In the genomic region with DNA sequence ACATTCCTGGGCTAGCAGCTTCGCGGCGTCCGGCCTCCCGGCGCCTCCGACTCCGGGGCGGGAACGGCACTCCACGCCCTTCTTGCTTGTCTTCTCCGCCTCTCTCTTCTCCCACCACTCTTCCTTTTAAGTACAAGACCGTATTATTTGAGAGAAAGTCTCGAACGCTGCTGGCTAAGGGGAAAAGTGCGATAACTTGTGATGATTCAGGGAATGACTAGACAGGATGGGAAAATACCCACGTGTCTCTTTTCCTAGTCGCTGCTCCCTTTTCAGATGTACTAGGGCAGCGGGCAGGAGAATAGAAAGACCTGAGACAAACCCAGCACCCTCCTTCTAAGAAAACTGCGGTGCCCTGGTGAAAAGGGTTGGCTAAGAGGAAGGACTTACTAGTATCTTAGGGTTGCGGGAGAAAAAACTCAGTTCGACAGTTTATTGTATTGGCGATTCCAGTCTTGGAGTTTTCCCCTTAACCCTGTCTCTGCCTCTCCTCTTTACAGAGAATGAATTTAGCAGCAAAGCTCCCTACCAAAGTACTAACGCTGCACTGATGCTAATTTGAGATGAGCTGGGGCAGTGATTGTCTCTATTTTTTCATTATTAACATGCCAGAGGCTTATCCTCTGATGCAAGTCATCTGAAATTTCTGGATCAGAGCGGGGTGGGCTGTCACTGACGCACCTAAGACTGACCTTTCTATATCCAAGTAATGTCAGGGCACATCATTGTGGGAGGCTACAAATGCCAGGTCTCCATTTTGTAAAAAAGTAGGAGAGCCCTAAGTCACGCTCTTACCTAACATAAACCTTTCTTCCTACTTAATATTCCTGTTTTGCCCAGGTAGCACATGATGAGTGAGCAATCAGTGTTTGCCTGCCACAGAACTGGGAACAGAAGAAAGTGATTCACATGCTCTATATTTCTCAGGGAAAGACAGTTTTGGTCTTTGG, we compare ENCODE assay signal across 1 cellular context.
TF ChIP-seq lines count a peak whose summit lies in the region.

No MANE protein-coding gene starts in this region.

TF ChIP-seq in HepG2, 621 proteins besides CTCF, POLR2A, EP300 and RAD21 (continued from another document and continues in another):
- TF ChIP-seq, protein P1, sequence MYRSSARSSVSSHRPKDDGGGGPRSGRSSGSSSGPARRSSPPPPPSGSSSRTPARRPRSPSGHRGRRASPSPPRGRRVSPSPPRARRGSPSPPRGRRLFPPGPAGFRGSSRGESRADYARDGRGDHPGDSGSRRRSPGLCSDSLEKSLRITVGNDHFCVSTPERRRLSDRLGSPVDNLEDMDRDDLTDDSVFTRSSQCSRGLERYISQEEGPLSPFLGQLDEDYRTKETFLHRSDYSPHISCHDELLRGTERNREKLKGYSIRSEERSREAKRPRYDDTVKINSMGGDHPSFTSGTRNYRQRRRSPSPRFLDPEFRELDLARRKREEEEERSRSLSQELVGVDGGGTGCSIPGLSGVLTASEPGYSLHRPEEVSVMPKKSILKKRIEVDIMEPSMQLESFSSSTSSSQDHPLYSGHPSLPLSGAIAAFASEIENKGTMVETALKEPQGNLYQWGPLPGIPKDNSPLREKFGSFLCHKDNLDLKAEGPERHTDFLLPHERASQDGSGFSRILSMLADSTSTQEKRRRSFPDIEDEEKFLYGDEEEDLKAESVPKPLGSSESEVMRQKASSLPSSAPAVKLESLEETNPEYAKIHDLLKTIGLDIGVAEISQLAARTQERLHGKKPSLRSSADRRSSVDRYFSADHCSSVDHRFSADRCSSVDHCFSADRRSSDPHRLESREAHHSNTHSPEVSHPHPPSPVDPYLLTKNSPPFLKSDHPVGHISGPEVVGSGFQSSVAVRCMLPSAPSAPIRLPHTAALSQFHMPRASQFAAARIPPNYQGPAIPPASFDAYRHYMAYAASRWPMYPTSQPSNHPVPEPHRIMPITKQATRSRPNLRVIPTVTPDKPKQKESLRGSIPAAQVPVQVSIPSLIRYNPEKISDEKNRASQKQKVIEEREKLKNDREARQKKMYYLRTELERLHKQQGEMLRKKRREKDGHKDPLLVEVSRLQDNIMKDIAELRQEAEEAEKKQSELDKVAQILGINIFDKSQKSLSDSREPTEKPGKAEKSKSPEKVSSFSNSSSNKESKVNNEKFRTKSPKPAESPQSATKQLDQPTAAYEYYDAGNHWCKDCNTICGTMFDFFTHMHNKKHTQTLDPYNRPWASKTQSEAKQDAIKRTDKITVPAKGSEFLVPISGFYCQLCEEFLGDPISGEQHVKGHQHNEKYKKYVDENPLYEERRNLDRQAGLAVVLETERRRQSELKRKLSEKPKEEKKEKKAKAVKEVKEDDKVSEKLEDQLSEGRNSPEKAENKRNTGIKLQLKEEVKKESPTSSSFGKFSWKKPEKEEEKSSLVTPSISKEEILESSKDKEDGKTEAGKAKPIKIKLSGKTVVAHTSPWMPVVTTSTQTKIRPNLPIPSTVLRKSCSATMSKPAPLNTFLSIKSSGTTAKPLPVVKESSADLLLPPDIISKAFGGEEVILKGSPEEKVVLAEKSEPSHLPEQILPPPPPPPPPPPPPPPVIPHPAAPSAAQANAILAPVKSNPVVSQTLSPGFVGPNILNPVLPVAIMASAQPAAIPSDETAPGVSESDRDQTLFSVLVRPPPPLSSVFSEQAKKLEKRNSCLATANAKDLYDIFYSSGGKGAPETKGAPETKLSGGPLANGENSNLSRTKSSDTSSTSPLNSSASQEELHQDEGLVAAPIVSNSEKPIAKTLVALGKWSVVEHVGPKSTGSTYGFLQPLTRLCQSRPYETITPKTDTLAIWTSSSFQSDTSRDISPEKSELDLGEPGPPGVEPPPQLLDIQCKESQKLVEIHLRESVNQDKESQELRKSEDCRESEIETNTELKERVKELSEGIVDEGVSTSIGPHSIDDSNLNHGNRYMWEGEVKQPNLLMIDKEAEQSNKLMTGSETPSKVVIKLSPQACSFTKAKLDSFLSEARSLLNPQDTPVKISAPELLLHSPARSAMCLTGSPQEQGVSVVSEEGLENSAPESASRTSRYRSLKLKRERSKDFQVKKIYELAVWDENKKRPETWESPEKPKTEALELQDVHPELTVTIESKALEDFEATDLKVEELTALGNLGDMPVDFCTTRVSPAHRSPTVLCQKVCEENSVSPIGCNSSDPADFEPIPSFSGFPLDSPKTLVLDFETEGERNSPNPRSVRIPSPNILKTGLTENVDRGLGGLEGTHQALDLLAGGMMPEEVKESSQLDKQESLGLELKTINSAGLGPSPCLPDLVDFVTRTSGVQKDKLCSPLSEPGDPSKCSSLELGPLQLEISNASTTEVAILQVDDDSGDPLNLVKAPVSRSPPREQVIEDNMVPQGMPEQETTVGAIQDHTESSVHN (CRISPR knock-in tag; IDR thresholded peaks at IDR 0.05): no peak
- TF ChIP-seq ZNF3 (CRISPR knock-in tag; IDR thresholded peaks at IDR 0.05): no peak
- peak; percentile 16; the same call in 1 of the 2 replicates for TF ChIP-seq FOXJ3 (CRISPR knock-in tag; IDR thresholded peaks at IDR 0.05; ENCODE audit: borderline replicate concordance)
- TF ChIP-seq SAFB2 (CRISPR knock-in tag; IDR thresholded peaks at IDR 0.05; ENCODE audit: borderline replicate concordance, low read depth): no peak
- no peak for TF ChIP-seq CBX2 (IDR thresholded peaks at IDR 0.05; ENCODE audit: low read depth, low read length)
- TF ChIP-seq CBX2 (CRISPR knock-in tag; IDR thresholded peaks at IDR 0.05; ENCODE audit: low read depth): no peak
- TF ChIP-seq KDM6A (CRISPR knock-in tag; IDR thresholded peaks at IDR 0.05; ENCODE audit: low read depth): no peak
- no peak for TF ChIP-seq ZNF138 (CRISPR knock-in tag; IDR thresholded peaks at IDR 0.05; ENCODE audit: low read depth)
- TF ChIP-seq, protein P2, sequence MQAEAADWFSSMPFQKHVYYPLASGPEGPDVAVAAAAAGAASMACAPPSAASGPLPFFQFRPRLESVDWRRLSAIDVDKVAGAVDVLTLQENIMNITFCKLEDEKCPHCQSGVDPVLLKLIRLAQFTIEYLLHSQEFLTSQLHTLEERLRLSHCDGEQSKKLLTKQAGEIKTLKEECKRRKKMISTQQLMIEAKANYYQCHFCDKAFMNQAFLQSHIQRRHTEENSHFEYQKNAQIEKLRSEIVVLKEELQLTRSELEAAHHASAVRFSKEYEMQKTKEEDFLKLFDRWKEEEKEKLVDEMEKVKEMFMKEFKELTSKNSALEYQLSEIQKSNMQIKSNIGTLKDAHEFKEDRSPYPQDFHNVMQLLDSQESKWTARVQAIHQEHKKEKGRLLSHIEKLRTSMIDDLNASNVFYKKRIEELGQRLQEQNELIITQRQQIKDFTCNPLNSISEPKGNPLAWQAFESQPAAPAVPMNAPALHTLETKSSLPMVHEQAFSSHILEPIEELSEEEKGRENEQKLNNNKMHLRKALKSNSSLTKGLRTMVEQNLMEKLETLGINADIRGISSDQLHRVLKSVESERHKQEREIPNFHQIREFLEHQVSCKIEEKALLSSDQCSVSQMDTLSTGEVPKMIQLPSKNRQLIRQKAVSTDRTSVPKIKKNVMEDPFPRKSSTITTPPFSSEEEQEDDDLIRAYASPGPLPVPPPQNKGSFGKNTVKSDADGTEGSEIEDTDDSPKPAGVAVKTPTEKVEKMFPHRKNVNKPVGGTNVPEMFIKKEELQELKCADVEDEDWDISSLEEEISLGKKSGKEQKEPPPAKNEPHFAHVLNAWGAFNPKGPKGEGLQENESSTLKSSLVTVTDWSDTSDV (CRISPR knock-in tag; IDR thresholded peaks at IDR 0.05): no peak
- TF ChIP-seq ZFP82 (CRISPR knock-in tag; IDR thresholded peaks at IDR 0.05; ENCODE audit: borderline replicate concordance): 0 out of 2 replicates have a peak, but pooled peaks have one; percentile 53
- TF ChIP-seq, protein P3, sequence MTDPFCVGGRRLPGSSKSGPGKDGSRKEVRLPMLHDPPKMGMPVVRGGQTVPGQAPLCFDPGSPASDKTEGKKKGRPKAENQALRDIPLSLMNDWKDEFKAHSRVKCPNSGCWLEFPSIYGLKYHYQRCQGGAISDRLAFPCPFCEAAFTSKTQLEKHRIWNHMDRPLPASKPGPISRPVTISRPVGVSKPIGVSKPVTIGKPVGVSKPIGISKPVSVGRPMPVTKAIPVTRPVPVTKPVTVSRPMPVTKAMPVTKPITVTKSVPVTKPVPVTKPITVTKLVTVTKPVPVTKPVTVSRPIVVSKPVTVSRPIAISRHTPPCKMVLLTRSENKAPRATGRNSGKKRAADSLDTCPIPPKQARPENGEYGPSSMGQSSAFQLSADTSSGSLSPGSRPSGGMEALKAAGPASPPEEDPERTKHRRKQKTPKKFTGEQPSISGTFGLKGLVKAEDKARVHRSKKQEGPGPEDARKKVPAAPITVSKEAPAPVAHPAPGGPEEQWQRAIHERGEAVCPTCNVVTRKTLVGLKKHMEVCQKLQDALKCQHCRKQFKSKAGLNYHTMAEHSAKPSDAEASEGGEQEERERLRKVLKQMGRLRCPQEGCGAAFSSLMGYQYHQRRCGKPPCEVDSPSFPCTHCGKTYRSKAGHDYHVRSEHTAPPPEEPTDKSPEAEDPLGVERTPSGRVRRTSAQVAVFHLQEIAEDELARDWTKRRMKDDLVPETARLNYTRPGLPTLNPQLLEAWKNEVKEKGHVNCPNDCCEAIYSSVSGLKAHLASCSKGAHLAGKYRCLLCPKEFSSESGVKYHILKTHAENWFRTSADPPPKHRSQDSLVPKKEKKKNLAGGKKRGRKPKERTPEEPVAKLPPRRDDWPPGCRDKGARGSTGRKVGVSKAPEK (CRISPR knock-in tag; IDR thresholded peaks at IDR 0.05; ENCODE audit: borderline replicate concordance): no peak
- TF ChIP-seq, protein P4, sequence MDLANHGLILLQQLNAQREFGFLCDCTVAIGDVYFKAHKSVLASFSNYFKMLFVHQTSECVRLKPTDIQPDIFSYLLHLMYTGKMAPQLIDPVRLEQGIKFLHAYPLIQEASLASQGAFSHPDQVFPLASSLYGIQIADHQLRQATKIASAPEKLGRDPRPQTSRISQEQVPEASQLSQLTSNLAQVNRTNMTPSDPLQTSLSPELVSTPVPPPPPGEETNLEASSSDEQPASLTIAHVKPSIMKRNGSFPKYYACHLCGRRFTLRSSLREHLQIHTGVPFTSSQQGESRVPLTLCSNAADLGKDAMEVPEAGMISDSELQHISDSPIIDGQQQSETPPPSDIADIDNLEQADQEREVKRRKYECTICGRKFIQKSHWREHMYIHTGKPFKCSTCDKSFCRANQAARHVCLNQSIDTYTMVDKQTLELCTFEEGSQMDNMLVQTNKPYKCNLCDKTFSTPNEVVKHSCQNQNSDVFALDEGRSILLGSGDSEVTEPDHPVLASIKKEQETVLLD (CRISPR knock-in tag; IDR thresholded peaks at IDR 0.05; ENCODE audit: low read depth): no peak; the same call in 1 of the 2 replicates
- TF ChIP-seq, protein P5, sequence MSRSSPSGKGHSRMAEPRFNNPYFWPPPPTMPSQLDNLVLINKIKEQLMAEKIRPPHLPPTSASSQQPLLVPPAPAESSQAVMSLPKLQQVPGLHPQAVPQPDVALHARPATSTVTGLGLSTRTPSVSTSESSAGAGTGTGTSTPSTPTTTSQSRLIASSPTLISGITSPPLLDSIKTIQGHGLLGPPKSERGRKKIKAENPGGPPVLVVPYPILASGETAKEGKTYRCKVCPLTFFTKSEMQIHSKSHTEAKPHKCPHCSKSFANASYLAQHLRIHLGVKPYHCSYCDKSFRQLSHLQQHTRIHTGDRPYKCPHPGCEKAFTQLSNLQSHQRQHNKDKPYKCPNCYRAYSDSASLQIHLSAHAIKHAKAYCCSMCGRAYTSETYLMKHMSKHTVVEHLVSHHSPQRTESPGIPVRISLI (CRISPR knock-in tag; IDR thresholded peaks at IDR 0.05; ENCODE audit: borderline replicate concordance): 0 out of 2 replicates have a peak, but pooled peaks have one; percentile 9
- TF ChIP-seq, protein P6, sequence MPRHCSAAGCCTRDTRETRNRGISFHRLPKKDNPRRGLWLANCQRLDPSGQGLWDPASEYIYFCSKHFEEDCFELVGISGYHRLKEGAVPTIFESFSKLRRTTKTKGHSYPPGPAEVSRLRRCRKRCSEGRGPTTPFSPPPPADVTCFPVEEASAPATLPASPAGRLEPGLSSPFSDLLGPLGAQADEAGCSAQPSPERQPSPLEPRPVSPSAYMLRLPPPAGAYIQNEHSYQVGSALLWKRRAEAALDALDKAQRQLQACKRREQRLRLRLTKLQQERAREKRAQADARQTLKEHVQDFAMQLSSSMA (CRISPR knock-in tag; IDR thresholded peaks at IDR 0.05): no peak
- TF ChIP-seq BCL6 (CRISPR knock-in tag; IDR thresholded peaks at IDR 0.05): peak; percentile 37; the same call in 1 of the 2 replicates
- TF ChIP-seq, protein P7, sequence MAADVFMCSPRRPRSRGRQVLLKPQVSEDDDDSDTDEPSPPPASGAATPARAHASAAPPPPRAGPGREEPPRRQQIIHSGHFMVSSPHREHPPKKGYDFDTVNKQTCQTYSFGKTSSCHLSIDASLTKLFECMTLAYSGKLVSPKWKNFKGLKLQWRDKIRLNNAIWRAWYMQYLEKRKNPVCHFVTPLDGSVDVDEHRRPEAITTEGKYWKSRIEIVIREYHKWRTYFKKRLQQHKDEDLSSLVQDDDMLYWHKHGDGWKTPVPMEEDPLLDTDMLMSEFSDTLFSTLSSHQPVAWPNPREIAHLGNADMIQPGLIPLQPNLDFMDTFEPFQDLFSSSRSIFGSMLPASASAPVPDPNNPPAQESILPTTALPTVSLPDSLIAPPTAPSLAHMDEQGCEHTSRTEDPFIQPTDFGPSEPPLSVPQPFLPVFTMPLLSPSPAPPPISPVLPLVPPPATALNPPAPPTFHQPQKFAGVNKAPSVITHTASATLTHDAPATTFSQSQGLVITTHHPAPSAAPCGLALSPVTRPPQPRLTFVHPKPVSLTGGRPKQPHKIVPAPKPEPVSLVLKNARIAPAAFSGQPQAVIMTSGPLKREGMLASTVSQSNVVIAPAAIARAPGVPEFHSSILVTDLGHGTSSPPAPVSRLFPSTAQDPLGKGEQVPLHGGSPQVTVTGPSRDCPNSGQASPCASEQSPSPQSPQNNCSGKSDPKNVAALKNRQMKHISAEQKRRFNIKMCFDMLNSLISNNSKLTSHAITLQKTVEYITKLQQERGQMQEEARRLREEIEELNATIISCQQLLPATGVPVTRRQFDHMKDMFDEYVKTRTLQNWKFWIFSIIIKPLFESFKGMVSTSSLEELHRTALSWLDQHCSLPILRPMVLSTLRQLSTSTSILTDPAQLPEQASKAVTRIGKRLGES (CRISPR knock-in tag; IDR thresholded peaks at IDR 0.05; ENCODE audit: borderline replicate concordance): no peak
- TF ChIP-seq ZNF10 (CRISPR knock-in tag; IDR thresholded peaks at IDR 0.05; ENCODE audit: borderline replicate concordance, low read depth): no peak
- no peak for TF ChIP-seq ZNF607 (CRISPR knock-in tag; IDR thresholded peaks at IDR 0.05; ENCODE audit: borderline replicate concordance)
- no peak for TF ChIP-seq ETV5 (CRISPR knock-in tag; IDR thresholded peaks at IDR 0.05; ENCODE audit: borderline replicate concordance)
- no peak for TF ChIP-seq ZNF205 (CRISPR knock-in tag; IDR thresholded peaks at IDR 0.05)
- no peak for TF ChIP-seq ZNF772 (CRISPR knock-in tag; IDR thresholded peaks at IDR 0.05)
- TF ChIP-seq YEATS2 (CRISPR knock-in tag; IDR thresholded peaks at IDR 0.05; ENCODE audit: borderline replicate concordance): 0 out of 2 replicates have a peak, but pooled peaks have one; percentile 23
- 0 out of 2 replicates have a peak, but pooled peaks have one; percentile 48 for TF ChIP-seq ZNF790 (CRISPR knock-in tag; IDR thresholded peaks at IDR 0.05; ENCODE audit: borderline replicate concordance)
- TF ChIP-seq ATF7-NPFF (CRISPR knock-in tag; IDR thresholded peaks at IDR 0.05; ENCODE audit: low read depth): no peak
- TF ChIP-seq ZNF143 (CRISPR knock-in tag; IDR thresholded peaks at IDR 0.05): no peak
- TF ChIP-seq, protein P8, sequence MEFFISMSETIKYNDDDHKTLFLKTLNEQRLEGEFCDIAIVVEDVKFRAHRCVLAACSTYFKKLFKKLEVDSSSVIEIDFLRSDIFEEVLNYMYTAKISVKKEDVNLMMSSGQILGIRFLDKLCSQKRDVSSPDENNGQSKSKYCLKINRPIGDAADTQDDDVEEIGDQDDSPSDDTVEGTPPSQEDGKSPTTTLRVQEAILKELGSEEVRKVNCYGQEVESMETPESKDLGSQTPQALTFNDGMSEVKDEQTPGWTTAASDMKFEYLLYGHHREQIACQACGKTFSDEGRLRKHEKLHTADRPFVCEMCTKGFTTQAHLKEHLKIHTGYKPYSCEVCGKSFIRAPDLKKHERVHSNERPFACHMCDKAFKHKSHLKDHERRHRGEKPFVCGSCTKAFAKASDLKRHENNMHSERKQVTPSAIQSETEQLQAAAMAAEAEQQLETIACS (CRISPR knock-in tag; IDR thresholded peaks at IDR 0.05): no peak
- TF ChIP-seq ARHGAP35 (CRISPR knock-in tag; IDR thresholded peaks at IDR 0.05; ENCODE audit: borderline replicate concordance): no peak
- no peak for TF ChIP-seq NAIF1 (CRISPR knock-in tag; IDR thresholded peaks at IDR 0.05; ENCODE audit: borderline replicate concordance)
